ENCODE assay signal across 8 cellular contexts in the genomic region with DNA sequence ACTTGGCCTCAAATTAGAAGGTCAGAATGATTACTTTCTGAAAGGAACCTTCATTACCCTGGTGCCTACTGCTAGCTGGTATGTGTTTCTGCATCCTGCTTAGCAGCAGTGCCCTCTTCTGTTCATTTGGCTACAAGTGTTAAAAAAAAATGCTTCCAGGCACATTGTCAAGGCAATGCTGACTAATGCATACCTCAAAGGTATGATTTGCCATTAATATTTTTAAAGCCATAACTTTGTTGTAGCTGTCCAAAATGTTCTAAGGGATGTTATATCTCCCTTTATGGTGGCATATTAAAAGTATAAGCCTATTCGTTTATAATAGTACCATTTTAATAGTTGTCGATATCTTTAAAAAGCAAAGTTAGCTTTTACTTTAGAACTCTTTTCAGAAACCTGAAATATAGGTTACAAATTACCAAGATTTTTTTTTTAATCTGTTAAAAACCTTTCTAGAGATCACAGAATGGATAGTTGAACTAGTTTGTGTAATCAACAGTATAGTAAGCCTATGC. TPM values are rescaled to one million over a fixed set of nuclear protein-coding genes. Genes with fewer than 3 reads are reported as not detected.
DNase-seq lines count a peak whose midpoint lies in the region; ATAC-seq and TF ChIP-seq lines count a peak whose summit lies in the region.

No MANE protein-coding gene starts in this region.

- TF ChIP-seq CTCF in GM12875 (IDR thresholded peaks at IDR 0.05; ENCODE audit: borderline replicate concordance, insufficient read depth, low read depth, low read length) (peak; percentile 62; the same call in 1 of the 2 replicates), transverse colon (IDR thresholded peaks at IDR 0.05) (peak; percentile 55 to 62 (median 58))

- ATAC-seq in HG02588 (IDR thresholded peaks at IDR 0.05; ENCODE audit: unreplicated experiment), result peak; percentile 77

- no peaks in the 10 kb centered on the region for H3K4me1 ChIP-seq in transverse colon

- H3K4me3 ChIP-seq in GM12875 (ENCODE audit: low read depth, low read length) (no peak overlapping the region), SK-N-MC (no peak overlapping the region), transverse colon (no peak overlapping the region)

- H3K9me3 ChIP-seq in SK-N-MC (ENCODE audit: low read depth, low read length) (no peaks in the 10 kb centered on the region), transverse colon (no peaks in the 10 kb centered on the region)

- WGBS in transverse colon (ENCODE audit: low coverage in 1 of 2), 2 donors, result 80 to 88% methylated on average over 2 of the region's 2 CpGs

- in situ Hi-C loops in transverse colon (cut with MboI; ENCODE audit: low pct_ligation_motif_present in 1 of 4, low pct_unique_long_range_greater_than_20kb in 1 of 4, low sequenced_read_pairs in 3 of 4), result loop anchor here (5.0 to 10.0 kb wide), 3 partner anchors 135 to 140 kb away; no protein-coding TSS in a partner anchor

- H3K36me3 ChIP-seq in SK-N-MC (ENCODE audit: insufficient read depth, low read length), result peaks cover 10% of the 10 kb centered on the region
- H3K36me3 ChIP-seq in transverse colon, result peaks cover 0 to 18% (median 8%) of the 10 kb centered on the region in 4 donors

- H3K27ac ChIP-seq in SK-N-MC (no peak overlapping the region), transverse colon (no peak overlapping the region)

- no peaks in the 10 kb centered on the region for H3K27me3 ChIP-seq in transverse colon

- intact Hi-C loops in transverse colon (cut with DNase I; ENCODE audit: low total_unique reads), result no loop called here

- DNase-seq in AG20443 (ENCODE audit: low spot score) (peak; percentile 69), M059J (ENCODE audit: low read depth) (peak; percentile 71), SK-N-MC (ENCODE audit: low read depth, low spot score) (peak; percentile 22), cerebellar cortex (ENCODE audit: low spot score) (peak; percentile 75), left kidney (ENCODE audit: low read depth, low spot score) (peak; percentile 76), transverse colon (peak; percentile 15)

- TF ChIP-seq EP300 in transverse colon (IDR thresholded peaks at IDR 0.05; ENCODE audit: low read depth), result no peak

- TF ChIP-seq POLR2A in transverse colon (IDR thresholded peaks at IDR 0.05), result no peak

- H3K9ac ChIP-seq in SK-N-MC (ENCODE audit: insufficient read length), result no peak overlapping the region

RNA-seq across cellular contexts. Expression of a gene that starts 52.0 kb away (rescaled TPM):
- total RNA-seq in M059J (2014; rRNA removed; shearing (Covaris generic)), result 0.69 and 1.7 TPM in 2 replicates
- total RNA-seq in transverse colon, result 1 to 10 TPM; 2.0 to 3.6 (median 2.3) TPM

RNA-seq across cellular contexts. Expression of a gene that starts 52.0 kb away (rescaled TPM):
- total RNA-seq in M059J (2014; rRNA removed; shearing (Covaris generic)), result 45.9 and 69.9 TPM in 2 replicates
- total RNA-seq in transverse colon, result 10 to 100 TPM; 28.9 to 67.0 (median 52.1) TPM

Comparison
In these comparisons a context has a peak if more than half of its experiments do, and no peak if none do; other contexts are left out.
1. DNase-seq: peak in every context shown above with its lines; median percentile 76 in left kidney; 75 in cerebellar cortex; 71 in M059J; 69 in AG20443; 22 in SK-N-MC; 15 in transverse colon.